21 cellular contexts compared by ENCODE assay signal in genomic region chr20:61933951-61934715, GRCh38.
DNase-seq lines count a peak whose midpoint lies in the region; ATAC-seq and FAIRE-seq lines count a peak whose summit lies in the region.
"Had no signal": no experiment of that assay in that cellular context is flagged by ENCODE, and none has a peak within 500 bp of the region (broad histone marks: within the 10 kb centered on the region; RNA-seq: fewer than 3 reads in every experiment).

No MANE protein-coding gene starts in this region.

- peak; percentile 31 for FAIRE-seq in HTR-8/SVneo (lab: Jason Lieb, UNC)
- FAIRE-seq: GM12878, small intestine had no signal

- ATAC-seq in GM21619 (IDR thresholded peaks at IDR 0.05; ENCODE audit: unreplicated experiment) (no peak), HG03108 (IDR thresholded peaks at IDR 0.05; ENCODE audit: unreplicated experiment) (no peak)
- ATAC-seq: GM12878; stimulated activated effector memory CD8-positive, alpha-beta T cell treated with anti-CD3 and anti-CD28 coated beads, Interleukin-12 subunit alpha, Interleukin-12 subunit beta, amount 100 ng/mL, for 72 hours had no signal

- peak; percentile 46 for DNase-seq in ELF-1 (ENCODE audit: low read depth, low spot score)
- no peak for DNase-seq in HTR-8/SVneo (ENCODE audit: insufficient read length, low spot score)
- DNase-seq in iPS-NIHi11 (ENCODE audit: low spot score): peak; percentile 80
- peak; percentile 72 for DNase-seq in posterior vena cava (ENCODE audit: low spot score)
- DNase-seq in hippocampal formation (lab: John Stamatoyannopoulos, UW): no peak
- DNase-seq: activated CD4-positive, alpha-beta T cell treated with anti-CD3 and anti-CD28 coated beads, Interleukin-2, amount 50 U/mL, for 48 hours; activated CD8-positive, alpha-beta memory T cell treated with anti-CD3 and anti-CD28 coated beads, Interleukin-2, amount 50 U/mL, for 4 hours; Calu3; effector memory CD4-positive, alpha-beta T cell; foreskin melanocyte; HCEC 1CT; NCI-H1092; NCI-H187 treated with DMSO at 0.1 percent for 48 hours; OCI-M1; small intestine; stimulated activated CD4-positive, alpha-beta T cell treated with anti-CD3 and anti-CD28 coated beads, Interleukin-2, amount 100 ng/mL, for 24 hours; substantia nigra had no signal

- intact Hi-C loops in posterior vena cava (cut with DNase I): no loop called here

Comparison
In these comparisons a context has a peak if more than half of its experiments do, and no peak if none do; other contexts are left out.
1. DNase-seq: peak in ELF-1 (single experiment), iPS-NIHi11 (single experiment) and posterior vena cava (single experiment); none in HTR-8/SVneo (single experiment) and hippocampal formation (0 of 2).